19 cellular contexts compared by ENCODE assay signal in the genomic region with DNA sequence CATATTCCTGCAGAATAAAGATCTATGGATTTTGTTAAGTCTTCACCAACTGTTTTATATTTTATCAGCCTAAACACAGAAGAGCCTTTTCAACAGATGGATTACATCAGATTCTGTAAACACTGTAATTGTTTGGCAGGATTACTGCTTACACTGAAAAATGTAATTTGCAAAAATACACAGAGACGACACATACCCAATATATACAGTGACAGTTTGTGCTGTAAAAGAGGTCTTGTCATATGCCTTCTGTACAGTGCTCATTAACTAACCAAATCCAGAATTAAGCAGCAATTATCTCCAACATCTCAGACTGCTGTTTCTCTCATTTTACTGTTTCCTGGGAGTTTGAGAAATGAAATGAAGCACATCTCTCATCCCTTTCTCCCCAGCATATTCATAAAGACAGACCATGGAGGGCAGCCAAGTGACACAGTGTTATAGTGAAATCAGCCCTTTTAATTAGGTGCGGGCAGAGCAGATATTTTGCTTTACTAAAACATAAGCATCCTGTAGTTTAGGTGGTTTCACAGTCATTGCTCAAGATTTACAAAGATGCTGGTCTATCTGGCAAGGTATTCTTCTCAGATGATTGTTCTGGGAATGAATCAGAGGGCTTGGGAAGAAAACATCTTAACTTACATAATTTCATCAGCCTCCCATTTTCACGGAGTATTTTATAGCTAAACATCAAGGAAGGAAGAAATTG.
DNase-seq lines count a peak whose midpoint lies in the region; FAIRE-seq and TF ChIP-seq lines count a peak whose summit lies in the region.
"Had no signal": no experiment of that assay in that cellular context is flagged by ENCODE, and none has a peak within 500 bp of the region (broad histone marks: within the 10 kb centered on the region; RNA-seq: fewer than 3 reads in every experiment).

No MANE protein-coding gene starts in this region.

- no peaks in the 10 kb centered on the region for H3K79me2 ChIP-seq in astrocyte (ENCODE audit: insufficient read depth, low read length)

- DNase-seq in AG04450 (ENCODE audit: low read depth, low spot score) = peak; percentile 81
- DNase-seq in H4 (ENCODE audit: low spot score) = peak; percentile 33
- DNase-seq in astrocyte (ENCODE audit: low read depth) = peak; percentile 86
- peak; percentile 9 for DNase-seq in inferior parietal cortex (ENCODE audit: extremely low spot score)
- no peak for DNase-seq in RCC 7860 (ENCODE audit: low spot score)
- no peak for DNase-seq in cardiac septum (ENCODE audit: low spot score)
- DNase-seq in kidney = no peak
- no peak for DNase-seq in endodermal cell
- DNase-seq: activated naive CD4-positive, alpha-beta T cell treated with anti-CD3 and anti-CD28 coated beads, Interleukin-2, amount 50 U/mL, for 16 hours; AML-193; colonic mucosa; DMS153; foreskin keratinocyte; KBM-7; NCI-H187; nucleus accumbens; tibial artery had no signal

- H3K27ac ChIP-seq in AG04450 (ENCODE audit: low read depth, low read length) (peak overlapping the region; percentile 92), astrocyte (ENCODE audit: low read depth, low read length) (no peak overlapping the region), kidney (ENCODE audit: low read depth in 2 of 2, low read length in 2 of 2) (no peak overlapping the region), endodermal cell (ENCODE audit: low read depth, low read length) (no peak overlapping the region)
- H3K27ac ChIP-seq: colonic mucosa, foreskin keratinocyte, SK-N-MC, tibial artery had no signal

- H3K4me3 ChIP-seq in AG04450 (ENCODE audit: low read depth, low read length) = no peak overlapping the region
- H3K4me3 ChIP-seq in astrocyte (ENCODE audit: insufficient read depth, low read depth, low read length) = no peak overlapping the region
- no peak overlapping the region for H3K4me3 ChIP-seq in kidney (ENCODE audit: low read length in 2 of 2)
- H3K4me3 ChIP-seq in endodermal cell (ENCODE audit: low read length) = no peak overlapping the region
- H3K4me3 ChIP-seq: colonic mucosa, GM12878, SK-N-MC, tibial artery had no signal

- H3K4me1 ChIP-seq in astrocyte (ENCODE audit: insufficient read depth, low read length) (no peaks in the 10 kb centered on the region), kidney (ENCODE audit: control insufficient read depth in 1 of 2, insufficient read depth in 1 of 2, low read depth in 1 of 2, low read length in 2 of 2) (no peaks in the 10 kb centered on the region), endodermal cell (ENCODE audit: control insufficient read depth, insufficient read depth, low read length) (no peaks in the 10 kb centered on the region)
- H3K4me1 ChIP-seq: colonic mucosa, foreskin keratinocyte, tibial artery had no signal

- H2AFZ ChIP-seq in astrocyte (ENCODE audit: low read depth, low read length) = no peak overlapping the region

- H3K36me3 ChIP-seq in astrocyte (ENCODE audit: insufficient read depth, low read length) (no peaks in the 10 kb centered on the region), kidney (ENCODE audit: control insufficient read depth in 1 of 2, insufficient read depth in 2 of 2, low read length in 2 of 2) (no peaks in the 10 kb centered on the region), endodermal cell (ENCODE audit: control insufficient read depth, insufficient read depth, low read length) (no peaks in the 10 kb centered on the region)
- H3K36me3 ChIP-seq: colonic mucosa, tibial artery had no signal

- H3K9ac ChIP-seq in astrocyte (ENCODE audit: low read length) (no peak overlapping the region), kidney (ENCODE audit: low read length in 2 of 2) (no peak overlapping the region), endodermal cell (ENCODE audit: extremely low read depth, low read length, poor library complexity, severe bottlenecking) (no peak overlapping the region)

- H3K4me2 ChIP-seq in astrocyte (ENCODE audit: low read length) = no peak overlapping the region

- peak; percentile 71 for FAIRE-seq in astrocyte (lab: Jason Lieb, UNC)
- no peak for FAIRE-seq in RCC 7860 (lab: Jason Lieb, UNC)
- no peak for FAIRE-seq in kidney (lab: Jason Lieb, UNC)
- FAIRE-seq: GM12878 had no signal

- H3K9me3 Mint-ChIP-seq in astrocyte (ENCODE audit: unreplicated experiment) = peaks cover 9% of the 10 kb centered on the region
- H3K9me3 Mint-ChIP-seq in endodermal cell = no peaks in the 10 kb centered on the region

- H3K4me1 Mint-ChIP-seq in astrocyte (ENCODE audit: low read depth, unreplicated experiment) (no peaks in the 10 kb centered on the region), endodermal cell (peaks cover 8% of the 10 kb centered on the region)

- POLR2A ChIA-PET in AG04450 (lab: Yijun Ruan, JAX) = no interaction called here

- H3K27me3 ChIP-seq in AG04450 (ENCODE audit: control insufficient read depth, insufficient read depth, low read length) = no peaks in the 10 kb centered on the region
- H3K27me3 ChIP-seq in astrocyte (ENCODE audit: insufficient read depth, low read length) = no peaks in the 10 kb centered on the region
- H3K27me3 ChIP-seq in endodermal cell (ENCODE audit: control insufficient read depth, insufficient read depth, low read length, poor library complexity, severe bottlenecking) = peaks cover 27% of the 10 kb centered on the region
- H3K27me3 ChIP-seq: colonic mucosa, foreskin keratinocyte, tibial artery had no signal

- CTCF ChIA-PET in AG04450 (lab: Charles Lee) = no interaction called here

- no peaks in the 10 kb centered on the region for H4K20me1 ChIP-seq in astrocyte (ENCODE audit: insufficient read depth, low read length)

- peaks cover 3% of the 10 kb centered on the region for H3K36me3 Mint-ChIP-seq in astrocyte (ENCODE audit: low read depth, unreplicated experiment)
- H3K36me3 Mint-ChIP-seq in endodermal cell (ENCODE audit: low read depth) = no peaks in the 10 kb centered on the region

- H3K27me3 Mint-ChIP-seq in astrocyte (ENCODE audit: low read depth, unreplicated experiment) (peaks cover 24% of the 10 kb centered on the region), endodermal cell (ENCODE audit: insufficient read depth) (peaks cover 32% of the 10 kb centered on the region)

- WGBS in endodermal cell (ENCODE audit: insufficient coverage in 1 of 2, insufficient read length in 1 of 2), 2 experiments = 93 to 100% methylated on average over 2 to 3 of the region's 3 CpGs

- H3K9me3 ChIP-seq in AG04450 (ENCODE audit: control insufficient read depth, insufficient read depth, low read length) (no peaks in the 10 kb centered on the region; the same call in 1 of the 2 replicates), astrocyte (ENCODE audit: insufficient read depth, low read depth, low read length) (no peaks in the 10 kb centered on the region), kidney (ENCODE audit: control insufficient read depth in 1 of 2, low read length in 2 of 2) (no peaks in the 10 kb centered on the region), endodermal cell (ENCODE audit: control insufficient read depth, low read length) (no peaks in the 10 kb centered on the region)
- H3K9me3 ChIP-seq: colonic mucosa, tibial artery had no signal

- no peak overlapping the region for H3K27ac Mint-ChIP-seq in astrocyte (ENCODE audit: unreplicated experiment)
- no peak overlapping the region for H3K27ac Mint-ChIP-seq in endodermal cell

- intact Hi-C loops in cardiac septum (cut with DNase I) (no loop called here), kidney (cut with DNase I) (no loop called here)

- TF ChIP-seq CTCF in AG04450 (IDR thresholded peaks at IDR 0.05; ENCODE audit: low read depth, low read length) (no peak), astrocyte (IDR thresholded peaks at IDR 0.05; ENCODE audit: insufficient read depth, low read depth, low read length) (no peak), kidney (IDR thresholded peaks at IDR 0.05; ENCODE audit: borderline replicate concordance, extremely low read depth, insufficient read depth) (no peak), endodermal cell (conservative IDR thresholded peaks at IDR 0.05) (no peak)

- no peak overlapping the region for H3K4me3 Mint-ChIP-seq in astrocyte (ENCODE audit: unreplicated experiment)
- H3K4me3 Mint-ChIP-seq in endodermal cell = no peak overlapping the region

Comparison
In these comparisons a context has a peak if more than half of its experiments do, and no peak if none do; other contexts are left out.
1. DNase-seq: peak in AG04450 (single experiment), H4 (single experiment), astrocyte (single experiment) and inferior parietal cortex (single experiment); none in RCC 7860 (single experiment), cardiac septum (single experiment), kidney (single experiment) and endodermal cell (single experiment).